In genomic region chr4:100576570-100576969, GRCh38 we compare ENCODE assay signal across 1 cellular context.
TF ChIP-seq lines count a peak whose summit lies in the region.

No MANE protein-coding gene starts in this region.

TF ChIP-seq in GM12878, 131 proteins besides CTCF, POLR2A, EP300 and RAD21 (continued from another document):
- TF ChIP-seq ZBED1 (IDR thresholded peaks at IDR 0.05; ENCODE audit: borderline replicate concordance) (no peak), NFYA (IDR thresholded peaks at IDR 0.05; ENCODE audit: borderline replicate concordance, low read depth, low read length) (no peak), NRF1 (conservative IDR thresholded peaks at IDR 0.05; ENCODE audit: low read depth, low read length) (no peak), NR2C2 (IDR thresholded peaks at IDR 0.05; ENCODE audit: borderline replicate concordance, control insufficient read depth, insufficient read length, low read depth) (no peak), BCL3 (IDR thresholded peaks at IDR 0.05; ENCODE audit: borderline replicate concordance, insufficient read depth, low read depth, low read length, poor library complexity, severe bottlenecking) (no peak), CEBPZ (IDR thresholded peaks at IDR 0.05; ENCODE audit: low read depth, low read length) (no peak), IKZF1 (conservative IDR thresholded peaks at IDR 0.05) (no peak), TCF12 (IDR thresholded peaks at IDR 0.05; ENCODE audit: low read depth, low read length) (no peak), SUZ12 (IDR thresholded peaks at IDR 0.05; ENCODE audit: unreplicated experiment) (no peak), NKRF (conservative IDR thresholded peaks at IDR 0.05) (no peak), PBX3 (IDR thresholded peaks at IDR 0.05; ENCODE audit: insufficient replicate concordance, low read depth, low read length) (no peak)
